ENCODE assay signal across 11 cellular contexts in the genomic region with DNA sequence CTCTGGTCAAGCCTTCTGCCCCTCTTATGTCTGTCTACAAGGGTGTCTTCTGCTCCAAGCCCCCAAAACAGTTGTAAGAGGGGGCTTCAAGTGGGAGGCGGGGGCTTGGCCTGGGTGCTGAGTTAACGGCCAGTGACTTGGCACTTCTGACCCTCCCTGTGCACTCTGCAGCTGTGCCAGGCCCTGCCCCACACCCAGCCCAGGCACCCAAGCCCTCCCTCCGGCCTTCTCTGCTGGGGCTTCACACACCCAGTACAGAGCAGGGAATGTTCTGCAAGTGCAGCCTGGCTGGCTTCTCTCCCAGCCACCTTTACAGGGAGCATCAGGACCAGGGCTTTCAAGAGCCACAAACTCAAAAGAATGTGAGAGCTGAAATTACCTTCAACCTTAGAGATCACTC. TPM values are rescaled to one million over a fixed set of nuclear protein-coding genes. Genes with fewer than 3 reads are reported as not detected.
DNase-seq lines count a peak whose midpoint lies in the region; ATAC-seq and TF ChIP-seq lines count a peak whose summit lies in the region.
"Had no signal": no experiment of that assay in that cellular context is flagged by ENCODE, and none has a peak within 500 bp of the region (broad histone marks: within the 10 kb centered on the region; RNA-seq: fewer than 3 reads in every experiment).

No MANE protein-coding gene starts in this region.

- H3K9me3 ChIP-seq in mammary epithelial cell (replicated peaks; ENCODE audit: insufficient read depth, low read length) (no peaks in the 10 kb centered on the region), sigmoid colon (no peaks in the 10 kb centered on the region)
- H3K9me3 ChIP-seq: SK-N-SH had no signal

- WGBS in mammary epithelial cell (ENCODE audit: low coverage, missing lambda C conversion rate) = 50% methylated on average over 1 of the region's 3 CpGs
- 56 to 66% methylated on average over 3 of the region's 3 CpGs for WGBS in sigmoid colon, 2 donors

- H3K36me3 ChIP-seq in mammary epithelial cell (ENCODE audit: insufficient read depth, low read length) (no peaks in the 10 kb centered on the region), sigmoid colon (no peaks in the 10 kb centered on the region)

- ATAC-seq in WTC11 (no peak), GM18505 (IDR thresholded peaks at IDR 0.05; ENCODE audit: unreplicated experiment) (no peak)

- no peak overlapping the region for H3K9ac ChIP-seq in mammary epithelial cell (ENCODE audit: insufficient read depth, low read length)
- H3K9ac ChIP-seq: SK-N-SH had no signal

- H3K27ac ChIP-seq in mammary epithelial cell (ENCODE audit: insufficient read depth, low read depth, low read length) = no peak overlapping the region
- peak overlapping the region; percentile 13 for H3K27ac ChIP-seq in temporal lobe (ENCODE audit: low read depth, low read length)
- H3K27ac ChIP-seq in sigmoid colon = no peak overlapping the region

- H3K9me3 Mint-ChIP-seq in MCF 10A (ENCODE audit: unreplicated experiment) (no peaks in the 10 kb centered on the region), WTC11 (no peaks in the 10 kb centered on the region), glutamatergic neuron (ENCODE audit: unreplicated experiment) (peaks cover 18% of the 10 kb centered on the region)

- dilution Hi-C loops in mammary epithelial cell (cut with HindIII; ENCODE audit: low sequenced_read_pairs) = no loop called here

- no peaks in the 10 kb centered on the region for H3K79me2 ChIP-seq in mammary epithelial cell (ENCODE audit: insufficient read depth, low read length)

- H3K4me3 ChIP-seq in mammary epithelial cell (replicated peaks in 1 of 3; ENCODE audit: insufficient read depth in 1 of 3, low read depth in 2 of 3, low read length in 3 of 3) (no peak overlapping the region), sigmoid colon (no peak overlapping the region)
- H3K4me3 ChIP-seq: coronary artery had no signal

- intact Hi-C loops in MCF 10A (cut with micrococcal nuclease) = no loop called here
- intact Hi-C loops in mammary epithelial cell (cut with micrococcal nuclease) = no loop called here
- intact Hi-C loops in sigmoid colon (cut with DNase I) = no loop called here

- TF ChIP-seq CTCF in MCF 10A (IDR thresholded peaks at IDR 0.05; ENCODE audit: unreplicated experiment) (no peak), mammary epithelial cell (conservative IDR thresholded peaks at IDR 0.05 in 1 of 2, IDR thresholded peaks at IDR 0.05 in 1 of 2; ENCODE audit: extremely low read depth in 1 of 2, insufficient read depth in 1 of 2, low read depth in 1 of 2, low read length in 2 of 2) (no peak), WTC11 (IDR thresholded peaks at IDR 0.05) (no peak), glutamatergic neuron (IDR thresholded peaks at IDR 0.05; ENCODE audit: partially characterized antibody, unreplicated experiment) (no peak), sigmoid colon (IDR thresholded peaks at IDR 0.05) (no peak)

- in situ Hi-C loops in mammary epithelial cell (cut with MboI; ENCODE audit: low sequenced_read_pairs in 2 of 2) = no loop called here

- POLR2A ChIA-PET in MCF 10A (lab: Yijun Ruan, JAX) = interaction anchor here (2.0 kb wide), 1 partner anchor 10 kb away, joined by 6 read pairs; no protein-coding TSS in a partner anchor
- POLR2A ChIA-PET in WTC11 (lab: Charles Lee) = no interaction called here

- H3K4me3 Mint-ChIP-seq in MCF 10A (ENCODE audit: unreplicated experiment) (no peak overlapping the region), WTC11 (no peak overlapping the region), glutamatergic neuron (ENCODE audit: unreplicated experiment) (peak overlapping the region; percentile 75)

- H3K4me1 Mint-ChIP-seq in MCF 10A (ENCODE audit: insufficient read depth, unreplicated experiment) (no peaks in the 10 kb centered on the region), WTC11 (peaks cover 25% of the 10 kb centered on the region), glutamatergic neuron (ENCODE audit: low read depth, unreplicated experiment) (peaks cover 25% of the 10 kb centered on the region)

- H3K27me3 Mint-ChIP-seq in MCF 10A (ENCODE audit: insufficient read depth, unreplicated experiment) (peaks cover 23% of the 10 kb centered on the region), WTC11 (ENCODE audit: low read depth) (peaks cover 3% of the 10 kb centered on the region; the same call in 1 of the 2 replicates), glutamatergic neuron (ENCODE audit: unreplicated experiment) (peaks cover 20% of the 10 kb centered on the region)

- H3K36me3 Mint-ChIP-seq in MCF 10A (ENCODE audit: insufficient read depth, unreplicated experiment) = peaks cover 5% of the 10 kb centered on the region
- H3K36me3 Mint-ChIP-seq in WTC11 = no peaks in the 10 kb centered on the region
- H3K36me3 Mint-ChIP-seq in glutamatergic neuron (ENCODE audit: unreplicated experiment) = no peaks in the 10 kb centered on the region

- TF ChIP-seq EP300 in sigmoid colon (IDR thresholded peaks at IDR 0.05) = no peak

- TF ChIP-seq POLR2A in GM18505 (IDR thresholded peaks at IDR 0.05; ENCODE audit: borderline replicate concordance, extremely low read depth, insufficient read depth, insufficient read length) (no peak), sigmoid colon (IDR thresholded peaks at IDR 0.05) (no peak)

- H3K27ac Mint-ChIP-seq in MCF 10A (ENCODE audit: low read depth, unreplicated experiment) (peak overlapping the region; percentile 10), WTC11 (0 out of 2 replicates have a peak overlapping the region, but pooled peaks have one; percentile 33), glutamatergic neuron (ENCODE audit: unreplicated experiment) (no peak overlapping the region)

- CTCF ChIA-PET in MCF 10A (lab: Yijun Ruan, JAX) (interaction anchor here (2.0 kb wide), 1 partner anchor 385 kb away, joined by 4 read pairs; no protein-coding TSS in a partner anchor), mammary epithelial cell (lab: Charles Lee; ENCODE audit: low non-redundant PET) (no interaction called here), WTC11 (lab: Charles Lee) (interaction anchor here (1.3 to 2.5 kb wide), 6 partner anchors 14 to 59 kb away, joined by 3 to 13 read pairs (median 8); no protein-coding TSS in a partner anchor)

- no peak for DNase-seq in MCF 10A (ENCODE audit: unreplicated experiment)
- no peak for DNase-seq in mammary epithelial cell
- no peak for DNase-seq in WTC11 (ENCODE audit: low spot score)
- DNase-seq in glutamatergic neuron = no peak
- no peak for DNase-seq in sigmoid colon
- DNase-seq in cortex of kidney (lab: John Stamatoyannopoulos, UW) = no peak
- DNase-seq: MM.1S, SK-N-SH had no signal

- H4K20me1 ChIP-seq in mammary epithelial cell (ENCODE audit: insufficient read depth, low read length) = peaks cover 6% of the 10 kb centered on the region

- H3K4me2 ChIP-seq in mammary epithelial cell (ENCODE audit: insufficient read depth, low read depth, low read length) = no peak overlapping the region
- H3K4me2 ChIP-seq: SK-N-SH had no signal

- H3K4me1 ChIP-seq in mammary epithelial cell (ENCODE audit: insufficient read depth, low read length) (peaks cover 5% of the 10 kb centered on the region), sigmoid colon (peaks cover 0 to 17% (median 14%) of the 10 kb centered on the region in 4 donors)

- H2AFZ ChIP-seq in mammary epithelial cell (ENCODE audit: low read depth, low read length) = no peak overlapping the region

- no TSS peak for BruUV-seq in MCF 10A (replicated peaks; lab: Mats Ljungman, UMichigan)
- no TSS peak for BruUV-seq in mammary epithelial cell (replicated peaks; lab: Mats Ljungman, UMichigan)

- H3K27me3 ChIP-seq in mammary epithelial cell (ENCODE audit: insufficient read depth, low read length) (peaks cover 14% of the 10 kb centered on the region), sigmoid colon (peaks cover 15 to 43% (median 34%) of the 10 kb centered on the region in 3 donors)

TF ChIP-seq in WTC11, 78 proteins besides CTCF, POLR2A, EP300 and RAD21 (continues in another document):
- TF ChIP-seq ZNF671 (CRISPR knock-in tag; IDR thresholded peaks at IDR 0.05) (no peak), MXD4 (CRISPR knock-in tag; IDR thresholded peaks at IDR 0.05; ENCODE audit: borderline replicate concordance) (no peak), NFATC4 (CRISPR knock-in tag; IDR thresholded peaks at IDR 0.05) (no peak)
- TF ChIP-seq, protein P1, sequence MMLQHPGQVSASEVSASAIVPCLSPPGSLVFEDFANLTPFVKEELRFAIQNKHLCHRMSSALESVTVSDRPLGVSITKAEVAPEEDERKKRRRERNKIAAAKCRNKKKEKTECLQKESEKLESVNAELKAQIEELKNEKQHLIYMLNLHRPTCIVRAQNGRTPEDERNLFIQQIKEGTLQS (CRISPR knock-in tag; conservative IDR thresholded peaks at IDR 0.05) = no peak
- TF ChIP-seq, protein P2, sequence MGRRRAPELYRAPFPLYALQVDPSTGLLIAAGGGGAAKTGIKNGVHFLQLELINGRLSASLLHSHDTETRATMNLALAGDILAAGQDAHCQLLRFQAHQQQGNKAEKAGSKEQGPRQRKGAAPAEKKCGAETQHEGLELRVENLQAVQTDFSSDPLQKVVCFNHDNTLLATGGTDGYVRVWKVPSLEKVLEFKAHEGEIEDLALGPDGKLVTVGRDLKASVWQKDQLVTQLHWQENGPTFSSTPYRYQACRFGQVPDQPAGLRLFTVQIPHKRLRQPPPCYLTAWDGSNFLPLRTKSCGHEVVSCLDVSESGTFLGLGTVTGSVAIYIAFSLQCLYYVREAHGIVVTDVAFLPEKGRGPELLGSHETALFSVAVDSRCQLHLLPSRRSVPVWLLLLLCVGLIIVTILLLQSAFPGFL (CRISPR knock-in tag; IDR thresholded peaks at IDR 0.05; ENCODE audit: borderline replicate concordance) = no peak

RNA-seq across cellular contexts. Expression of a gene that starts 3.8 kb away (rescaled TPM):
- total RNA-seq in MCF 10A (2022) (0.07 TPM in 1 of 2 replicates, not detected in the other), mammary epithelial cell (under 1 TPM; 0.17 to 0.24 TPM), WTC11 (2021) (7.5 to 8.3 TPM (median 7.7 TPM) in 3 replicates), glutamatergic neuron (ENCODE audit: unreplicated experiment) (44.1 TPM), temporal lobe (15.5 TPM), sigmoid colon (under 1 TPM in 3 of 4 donors, not detected in 1; 0.36 to 0.54 (median 0.49) TPM)
- polyA plus RNA-seq in mammary epithelial cell (0.05 TPM), sigmoid colon (under 1 TPM in 1 of 3 donors, not detected in 2; 0.17 TPM)
- polyA minus RNA-seq in mammary epithelial cell = not detected

RNA-seq across cellular contexts. Expression of a gene that starts 32.6 kb away (rescaled TPM):
- total RNA-seq in MCF 10A (2022) (11.5 and 11.9 TPM in 2 replicates), mammary epithelial cell (10 to 100 TPM; 17.5 to 19.3 TPM), WTC11 (2021) (7.9 to 8.7 TPM (median 8.2 TPM) in 3 replicates), glutamatergic neuron (ENCODE audit: unreplicated experiment) (16.9 TPM), temporal lobe (0.98 TPM), sigmoid colon (1 to 10 TPM; 7.5 to 8.6 (median 8.4) TPM)
- polyA plus RNA-seq in mammary epithelial cell (16.4 TPM), sigmoid colon (10 to 100 TPM in 1 of 3 donors, 1 to 10 TPM in 2; 1.2 to 10.4 (median 3.9) TPM)
- polyA minus RNA-seq in mammary epithelial cell = 48.4 TPM

RNA-seq across cellular contexts. Expression of a gene that starts 41.7 kb away (rescaled TPM):
- total RNA-seq in MCF 10A (2022) = 38.7 and 51.8 TPM in 2 replicates
- 10 to 100 TPM; 27.2 to 33.0 TPM for total RNA-seq in mammary epithelial cell
- 54.7 TPM for polyA plus RNA-seq in mammary epithelial cell
- 18.6 TPM for polyA minus RNA-seq in mammary epithelial cell
- 84.0 to 114 TPM (median 110 TPM) in 3 replicates for total RNA-seq in WTC11 (2021)
- 30.2 TPM for total RNA-seq in glutamatergic neuron (ENCODE audit: unreplicated experiment)
- total RNA-seq in temporal lobe = 24.1 TPM
- total RNA-seq in sigmoid colon = 10 to 100 TPM; 26.7 to 39.3 (median 34.4) TPM
- 10 to 100 TPM; 27.0 to 49.0 (median 33.5) TPM for polyA plus RNA-seq in sigmoid colon
